Comparison of ENCODE assay signal across 8 cellular contexts in genomic region chr2:169221745-169222369, GRCh38.
DNase-seq lines count a peak whose midpoint lies in the region; ATAC-seq, FAIRE-seq and TF ChIP-seq lines count a peak whose summit lies in the region.

No MANE protein-coding gene starts in this region.

- peak; percentile 12; the same call in 1 of the 2 replicates for TF ChIP-seq RAD21 in GM12878 (IDR thresholded peaks at IDR 0.05; ENCODE audit: insufficient read depth, low read depth, low read length)

- no peak for TF ChIP-seq EP300 in GM12878 (IDR thresholded peaks at IDR 0.05; ENCODE audit: borderline replicate concordance in 1 of 2, control insufficient read depth in 1 of 2, low read depth in 2 of 2, low read length in 2 of 2)

- no peak for FAIRE-seq in GM12878 (lab: Jason Lieb, UNC)

- no peaks in the 10 kb centered on the region for H3K79me2 ChIP-seq in GM12878 (ENCODE audit: control insufficient read depth, insufficient read depth, low read length)

- SMC1A ChIA-PET in GM12878 (lab: Charles Lee; ENCODE audit: uncharacterized antibody, unreplicated experiment): interaction anchor here (0.8 to 2.5 kb wide), 2 partner anchors 11 to 15 kb away, joined by 3 to 5 read pairs; no protein-coding TSS in a partner anchor

- intact Hi-C loops in GM12878 (cut with micrococcal nuclease; ENCODE audit: unreplicated experiment): loop anchor here (10.0 kb wide), 1 partner anchor 257 kb away; no protein-coding TSS in a partner anchor
- intact Hi-C loops in activated T-helper 2 cell treated with anti-CD3 and anti-CD28 coated beads, Interferon-gamma antibody, Interleukin-2, Interleukin-4, amounts not matched to agents 10 μg/mL and 5 μg/mL and 100 μg/mL, durations not matched to agents 14 hours and 24 hours and 36 hours (cut with micrococcal nuclease): no loop called here
- intact Hi-C loops in CD4-positive, alpha-beta T cell (cut with DNase I, micrococcal nuclease): no loop called here

- no peak overlapping the region for H3K9ac ChIP-seq in GM12878 (ENCODE audit: control insufficient read depth, insufficient read depth, low read length)

- no peaks in the 10 kb centered on the region for H3K9me3 ChIP-seq in GM12878 (replicated peaks; ENCODE audit: control insufficient read depth, insufficient read depth, low read length)
- H3K9me3 ChIP-seq in CD4-positive, alpha-beta T cell (ENCODE audit: control insufficient read depth, low read length): no peaks in the 10 kb centered on the region

- no peak overlapping the region for H2AFZ ChIP-seq in GM12878 (ENCODE audit: control insufficient read depth, low read depth, low read length)

- no peak overlapping the region for H3K4me2 ChIP-seq in GM12878 (ENCODE audit: control insufficient read depth, insufficient read depth)

- no peaks in the 10 kb centered on the region for H3K36me3 Mint-ChIP-seq in activated T-helper 17 cell treated with anti-CD3 and anti-CD28 coated beads, Interleukin-2, amount 50 U/mL, for 72 hours (ENCODE audit: low read depth)
- H3K36me3 Mint-ChIP-seq in activated T-helper 2 cell treated with anti-CD3 and anti-CD28 coated beads, Interferon-gamma antibody, Interleukin-2, Interleukin-4, amounts not matched to agents 10 μg/mL and 5 μg/mL and 100 μg/mL, durations not matched to agents 14 hours and 24 hours and 36 hours (ENCODE audit: low read depth): no peaks in the 10 kb centered on the region
- no peaks in the 10 kb centered on the region for H3K36me3 Mint-ChIP-seq in CD4-positive, alpha-beta T cell (ENCODE audit: low read depth)

- RAD21 ChIA-PET in GM12878 (lab: Charles Lee; ENCODE audit: unreplicated experiment): interaction anchor here (1.1 kb wide), 1 partner anchor 14 kb away, joined by 3 read pairs; no protein-coding TSS in a partner anchor

- DNase-seq in DMS53 treated with DMSO at 0.1 percent for 48 hours (lab: John Stamatoyannopoulos, UW; ENCODE audit: unreplicated experiment) (peak; percentile 82), LoVo (ENCODE audit: low spot score) (peak; percentile 7), GM12878 (ENCODE audit: low read depth, low spot score) (no peak), lung microvascular endothelial cell (ENCODE audit: low read depth in 2 of 2) (peak; percentile 40 to 48)
- no peak for DNase-seq in activated T-helper 2 cell treated with anti-CD3 and anti-CD28 coated beads, Interferon-gamma antibody, Interleukin-2, Interleukin-4, amounts not matched to agents 10 μg/mL and 5 μg/mL and 100 μg/mL, durations not matched to agents 14 hours and 24 hours and 36 hours (ENCODE audit: low spot score)
- DNase-seq in CD4-positive, alpha-beta T cell: no peak

- H3K4me3 ChIP-seq in GM12878: no peak overlapping the region

- no peak overlapping the region for H3K27ac Mint-ChIP-seq in activated T-helper 17 cell treated with anti-CD3 and anti-CD28 coated beads, Interleukin-2, amount 50 U/mL, for 72 hours
- H3K27ac Mint-ChIP-seq in activated T-helper 2 cell treated with anti-CD3 and anti-CD28 coated beads, Interferon-gamma antibody, Interleukin-2, Interleukin-4, amounts not matched to agents 10 μg/mL and 5 μg/mL and 100 μg/mL, durations not matched to agents 14 hours and 24 hours and 36 hours: no peak overlapping the region
- H3K27ac Mint-ChIP-seq in CD4-positive, alpha-beta T cell: no peak overlapping the region

- peak; percentile 23 to 29 (median 26); a peak in 3 of 6 replicates for TF ChIP-seq CTCF in GM12878 (IDR thresholded peaks at IDR 0.05 in 2 of 3, conservative IDR thresholded peaks at IDR 0.05 in 1 of 3; ENCODE audit: control insufficient read depth in 2 of 3, extremely low read depth in 1 of 3, insufficient read depth in 1 of 3, low read depth in 3 of 3, low read length in 3 of 3)
- TF ChIP-seq CTCF in CD4-positive, alpha-beta T cell (IDR thresholded peaks at IDR 0.05): no peak

- in situ Hi-C loops in GM12878 (cut with MboI): no loop called here

- H3K9me3 Mint-ChIP-seq in activated T-helper 17 cell treated with anti-CD3 and anti-CD28 coated beads, Interleukin-2, amount 50 U/mL, for 72 hours: no peaks in the 10 kb centered on the region
- no peaks in the 10 kb centered on the region for H3K9me3 Mint-ChIP-seq in activated T-helper 2 cell treated with anti-CD3 and anti-CD28 coated beads, Interferon-gamma antibody, Interleukin-2, Interleukin-4, amounts not matched to agents 10 μg/mL and 5 μg/mL and 100 μg/mL, durations not matched to agents 14 hours and 24 hours and 36 hours
- H3K9me3 Mint-ChIP-seq in CD4-positive, alpha-beta T cell: no peaks in the 10 kb centered on the region

- WGBS in GM12878 (ENCODE audit: insufficient coverage, insufficient replicate concordance, low lambda C conversion rate, missing lambda C conversion rate): 1% methylated on average over 5 of the region's 5 CpGs

- no peaks in the 10 kb centered on the region for H3K4me1 ChIP-seq in GM12878 (ENCODE audit: control insufficient read depth, insufficient read depth, low read length)

- H3K27me3 Mint-ChIP-seq in activated T-helper 17 cell treated with anti-CD3 and anti-CD28 coated beads, Interleukin-2, amount 50 U/mL, for 72 hours: no peaks in the 10 kb centered on the region
- peaks cover 10% of the 10 kb centered on the region for H3K27me3 Mint-ChIP-seq in activated T-helper 2 cell treated with anti-CD3 and anti-CD28 coated beads, Interferon-gamma antibody, Interleukin-2, Interleukin-4, amounts not matched to agents 10 μg/mL and 5 μg/mL and 100 μg/mL, durations not matched to agents 14 hours and 24 hours and 36 hours (ENCODE audit: low read depth)
- H3K27me3 Mint-ChIP-seq in CD4-positive, alpha-beta T cell: no peaks in the 10 kb centered on the region

- CTCF ChIA-PET in GM12878 (lab: Yijun Ruan, JAX): interaction anchor here (0.8 to 1.4 kb wide), 9 partner anchors 8 to 112 kb away, joined by 3 to 4 read pairs (median 3); no protein-coding TSS in a partner anchor
- CTCF ChIA-PET in CD4-positive, alpha-beta T cell (lab: Charles Lee): no interaction called here

- H4K20me1 ChIP-seq in GM12878 (ENCODE audit: control insufficient read depth, insufficient read depth): no peaks in the 10 kb centered on the region

- no peaks in the 10 kb centered on the region; a peak in 1 of 4 replicates for H3K27me3 ChIP-seq in GM12878 (replicated peaks in 1 of 2; ENCODE audit: control insufficient read depth in 2 of 2, insufficient read depth in 2 of 2, low read length in 1 of 2)
- H3K27me3 ChIP-seq in CD4-positive, alpha-beta T cell (ENCODE audit: control insufficient read depth, insufficient read depth, low read length): no peaks in the 10 kb centered on the region

- no peaks in the 10 kb centered on the region for H3K36me3 ChIP-seq in GM12878 (ENCODE audit: control insufficient read depth in 2 of 2, insufficient read depth in 2 of 2, low read length in 1 of 2)

- H3K4me3 Mint-ChIP-seq in activated T-helper 17 cell treated with anti-CD3 and anti-CD28 coated beads, Interleukin-2, amount 50 U/mL, for 72 hours: no peak overlapping the region
- H3K4me3 Mint-ChIP-seq in activated T-helper 2 cell treated with anti-CD3 and anti-CD28 coated beads, Interferon-gamma antibody, Interleukin-2, Interleukin-4, amounts not matched to agents 10 μg/mL and 5 μg/mL and 100 μg/mL, durations not matched to agents 14 hours and 24 hours and 36 hours (ENCODE audit: low read depth): no peak overlapping the region
- H3K4me3 Mint-ChIP-seq in CD4-positive, alpha-beta T cell: no peak overlapping the region

- no peak for TF ChIP-seq POLR2A in GM12878 (IDR thresholded peaks at IDR 0.05; ENCODE audit: low read depth, low read length)

- ATAC-seq in GM12878: peak; percentile 51
- no peak for ATAC-seq in activated T-helper 17 cell treated with anti-CD3 and anti-CD28 coated beads, Interleukin-2, amount 50 U/mL, for 72 hours (replicated peaks)
- ATAC-seq in HG03108 (IDR thresholded peaks at IDR 0.05; ENCODE audit: unreplicated experiment): no peak
- no peak for ATAC-seq in CD4-positive, alpha-beta T cell (ENCODE audit: poor library complexity)

- no peak overlapping the region for H3K27ac ChIP-seq in GM12878 (ENCODE audit: control insufficient read depth, insufficient read depth)
- H3K27ac ChIP-seq in CD4-positive, alpha-beta T cell (ENCODE audit: low read depth, low read length): no peak overlapping the region

- no peaks in the 10 kb centered on the region for H3K4me1 Mint-ChIP-seq in activated T-helper 17 cell treated with anti-CD3 and anti-CD28 coated beads, Interleukin-2, amount 50 U/mL, for 72 hours
- H3K4me1 Mint-ChIP-seq in activated T-helper 2 cell treated with anti-CD3 and anti-CD28 coated beads, Interferon-gamma antibody, Interleukin-2, Interleukin-4, amounts not matched to agents 10 μg/mL and 5 μg/mL and 100 μg/mL, durations not matched to agents 14 hours and 24 hours and 36 hours (ENCODE audit: low read depth): no peaks in the 10 kb centered on the region
- H3K4me1 Mint-ChIP-seq in CD4-positive, alpha-beta T cell (ENCODE audit: low read depth): no peaks in the 10 kb centered on the region

- POLR2A ChIA-PET in GM12878 (lab: Charles Lee): interaction anchor here (0.6 kb wide), 1 partner anchor 975 kb away, joined by 3 read pairs; no protein-coding TSS in a partner anchor
- POLR2A ChIA-PET in CD4-positive, alpha-beta T cell (lab: Charles Lee): no interaction called here

- BruUV-seq in GM12878 (replicated peaks; lab: Mats Ljungman, UMichigan): no TSS peak

TF ChIP-seq in GM12878, 131 proteins besides CTCF, POLR2A, EP300 and RAD21 (continues in another document):
- no peak for TF ChIP-seq KLF5 (IDR thresholded peaks at IDR 0.05; ENCODE audit: partially characterized antibody)
- no peak for TF ChIP-seq HDGF (IDR thresholded peaks at IDR 0.05)
- TF ChIP-seq CREB1 (IDR thresholded peaks at IDR 0.05; ENCODE audit: low read depth): no peak
- TF ChIP-seq ETV6 (conservative IDR thresholded peaks at IDR 0.05 in 1 of 2, IDR thresholded peaks at IDR 0.05 in 1 of 2; ENCODE audit: borderline replicate concordance in 1 of 2, low read depth in 1 of 2): no peak
- TF ChIP-seq IRF5 (IDR thresholded peaks at IDR 0.05; ENCODE audit: borderline replicate concordance): no peak
- TF ChIP-seq BCL11A (IDR thresholded peaks at IDR 0.05; ENCODE audit: low read depth, low read length): no peak
- no peak for TF ChIP-seq POU2F2 (IDR thresholded peaks at IDR 0.05; ENCODE audit: borderline replicate concordance, low read depth, low read length)
- no peak for TF ChIP-seq DPF2 (IDR thresholded peaks at IDR 0.05)
- TF ChIP-seq ESRRA (IDR thresholded peaks at IDR 0.05; ENCODE audit: low read length): no peak
- TF ChIP-seq MXI1 (IDR thresholded peaks at IDR 0.05; ENCODE audit: low read depth, low read length): no peak

Comparison
In these comparisons a context has a peak if more than half of its experiments do, and no peak if none do; other contexts are left out.
1. DNase-seq: peak in DMS53 treated with DMSO at 0.1 percent for 48 hours (single experiment), LoVo (single experiment) and lung microvascular endothelial cell (2 of 2); none in GM12878 (single experiment), activated T-helper 2 cell treated with anti-CD3 and anti-CD28 coated beads, Interferon-gamma antibody, Interleukin-2, Interleukin-4, amounts not matched to agents 10 μg/mL and 5 μg/mL and 100 μg/mL, durations not matched to agents 14 hours and 24 hours and 36 hours (single experiment) and CD4-positive, alpha-beta T cell (0 of 10).